Comparison of ENCODE assay signal across 20 cellular contexts in the genomic region with DNA sequence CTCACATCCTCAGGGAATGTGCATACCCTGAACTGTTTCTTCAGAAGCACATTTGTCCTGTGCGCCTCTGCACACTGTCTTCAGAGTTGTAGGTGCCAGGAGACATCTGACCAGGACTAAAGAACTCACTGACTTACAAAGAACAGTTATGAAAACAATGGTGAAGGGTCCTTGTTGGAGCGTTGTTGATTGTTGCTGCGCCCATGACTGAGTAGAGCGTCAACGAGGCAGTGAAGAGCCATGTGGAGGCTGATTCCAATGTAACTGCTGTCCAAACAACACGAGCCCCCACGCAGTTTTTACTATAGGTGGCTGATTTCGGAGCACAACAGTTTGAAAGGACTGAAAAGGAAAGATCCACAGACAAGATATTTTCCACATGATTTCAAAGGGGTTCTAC.
"Had no signal": no experiment of that assay in that cellular context is flagged by ENCODE, and none has a peak within 500 bp of the region (broad histone marks: within the 10 kb centered on the region; RNA-seq: fewer than 3 reads in every experiment).

No MANE protein-coding gene starts in this region.

- H3K4me2 ChIP-seq: SK-N-SH had no signal

- H3K9me3 ChIP-seq: SK-N-SH had no signal

- H3K27ac ChIP-seq: HL-60, RWPE1 had no signal

- DNase-seq: KBM-7; MV-4-11; NCI-H1048; NCI-H1105; NCI-H1436; NCI-H187; NCI-H2081; NCI-H2107; NCI-H2171 treated with DMSO at 0.1 percent for 48 hours; NCI-H524; NCI-H526 treated with DMSO at 0.1 percent for 48 hours; NCI-H748 treated with DMSO at 0.1 percent for 48 hours; NK-92 treated with Interleukin-12 subunit alpha and Interleukin-12 subunit beta, amount 100 ng/mL, for 24 hours; PC-3; SHP77; SK-N-SH; SW 1271; T-cell had no signal

- H3K9me2 ChIP-seq: SK-N-SH had no signal
